1 cellular context compared by ENCODE assay signal in the genomic region with DNA sequence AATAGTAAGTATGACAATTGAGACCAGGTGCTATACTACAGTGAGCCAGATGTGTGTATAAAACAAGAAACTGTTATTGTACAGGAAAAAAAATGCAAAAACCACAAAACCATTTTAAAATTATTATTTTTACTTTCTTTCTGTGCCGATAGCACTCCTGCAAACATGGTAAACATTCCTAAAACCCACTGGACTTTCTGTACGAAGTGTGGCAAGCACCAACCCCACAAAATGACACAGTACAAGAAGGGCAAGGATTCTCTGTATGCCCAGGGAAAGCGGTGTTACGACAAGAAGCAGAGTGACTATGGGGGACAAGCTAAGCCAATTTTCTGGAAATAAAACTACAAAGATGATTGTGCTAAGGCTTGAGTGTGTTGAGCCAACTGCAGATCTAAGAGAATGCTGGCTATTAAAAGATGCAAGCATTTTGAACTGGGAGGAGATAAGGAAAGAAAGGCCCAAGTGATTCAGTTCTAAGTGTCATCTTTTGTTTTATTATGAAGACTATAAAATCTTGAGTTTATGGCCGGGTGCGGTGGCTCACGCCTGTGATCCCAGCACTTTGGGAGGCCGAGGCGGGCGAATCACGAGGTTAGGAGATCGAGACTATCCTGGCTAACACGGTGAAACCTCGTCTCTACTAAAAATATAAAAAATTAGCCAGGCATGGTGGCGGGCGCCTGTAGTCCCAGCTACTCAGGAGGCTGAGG.
A peak's percentile ranks its signal among the peaks of the same experiment; 100 is the strongest.
TF ChIP-seq lines count a peak whose summit lies in the region.

No MANE protein-coding gene starts in this region.

TF ChIP-seq in K562, 482 proteins besides CTCF, POLR2A, EP300 and RAD21 (continued from another document):
- TF ChIP-seq, protein P1, sequence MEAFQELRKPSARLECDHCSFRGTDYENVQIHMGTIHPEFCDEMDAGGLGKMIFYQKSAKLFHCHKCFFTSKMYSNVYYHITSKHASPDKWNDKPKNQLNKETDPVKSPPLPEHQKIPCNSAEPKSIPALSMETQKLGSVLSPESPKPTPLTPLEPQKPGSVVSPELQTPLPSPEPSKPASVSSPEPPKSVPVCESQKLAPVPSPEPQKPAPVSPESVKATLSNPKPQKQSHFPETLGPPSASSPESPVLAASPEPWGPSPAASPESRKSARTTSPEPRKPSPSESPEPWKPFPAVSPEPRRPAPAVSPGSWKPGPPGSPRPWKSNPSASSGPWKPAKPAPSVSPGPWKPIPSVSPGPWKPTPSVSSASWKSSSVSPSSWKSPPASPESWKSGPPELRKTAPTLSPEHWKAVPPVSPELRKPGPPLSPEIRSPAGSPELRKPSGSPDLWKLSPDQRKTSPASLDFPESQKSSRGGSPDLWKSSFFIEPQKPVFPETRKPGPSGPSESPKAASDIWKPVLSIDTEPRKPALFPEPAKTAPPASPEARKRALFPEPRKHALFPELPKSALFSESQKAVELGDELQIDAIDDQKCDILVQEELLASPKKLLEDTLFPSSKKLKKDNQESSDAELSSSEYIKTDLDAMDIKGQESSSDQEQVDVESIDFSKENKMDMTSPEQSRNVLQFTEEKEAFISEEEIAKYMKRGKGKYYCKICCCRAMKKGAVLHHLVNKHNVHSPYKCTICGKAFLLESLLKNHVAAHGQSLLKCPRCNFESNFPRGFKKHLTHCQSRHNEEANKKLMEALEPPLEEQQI (IDR thresholded peaks at IDR 0.05), result peak; percentile 52; the same call in 1 of the 2 replicates
